1 cellular context compared by ENCODE assay signal in the genomic region with DNA sequence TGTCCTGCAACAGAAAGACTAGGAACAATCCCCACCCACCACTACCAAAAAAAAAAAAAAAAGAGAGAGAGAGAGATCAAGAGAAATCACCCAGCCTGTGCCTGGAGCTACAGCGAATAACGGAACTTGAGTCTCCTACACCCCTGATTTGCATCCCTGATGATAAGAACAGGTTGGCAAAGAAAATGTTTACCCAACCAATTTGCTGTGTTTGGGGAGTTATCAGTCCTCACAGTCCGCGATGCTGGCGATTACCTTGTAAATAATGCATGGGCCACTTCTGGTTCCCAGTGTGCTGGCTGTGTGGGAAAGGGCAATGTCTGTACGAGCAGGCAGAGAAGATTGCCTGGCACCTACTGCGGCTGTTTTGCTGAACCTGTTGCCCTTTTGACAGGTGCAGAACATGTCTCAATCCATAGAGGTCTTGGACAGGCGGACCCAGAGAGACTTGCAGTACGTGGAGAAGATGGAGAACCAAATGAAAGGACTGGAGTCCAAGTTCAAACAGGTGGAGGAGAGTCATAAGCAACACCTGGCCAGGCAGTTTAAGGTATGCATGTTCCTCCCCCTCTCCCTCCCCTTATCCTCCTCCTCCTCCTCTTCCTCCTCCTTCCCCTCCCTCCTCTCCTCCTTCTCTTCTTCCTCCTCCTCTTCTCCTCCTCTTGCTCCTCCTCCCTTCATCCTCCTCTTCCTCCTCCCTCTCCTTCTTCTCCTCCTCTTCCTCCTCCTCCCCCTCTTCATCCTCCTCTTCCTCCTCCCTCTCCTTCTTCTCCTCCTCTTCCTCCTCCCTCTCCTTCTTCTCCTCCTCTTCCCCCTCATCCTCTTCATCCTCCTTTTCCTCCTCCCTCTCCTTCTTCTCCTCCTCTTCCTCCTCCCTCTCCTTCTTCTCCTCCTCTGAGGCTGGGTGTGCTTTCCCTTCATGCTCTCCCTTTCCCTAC.
A peak's percentile ranks its signal among the peaks of the same experiment; 100 is the strongest.
TF ChIP-seq lines count a peak whose summit lies in the region.

No MANE protein-coding gene starts in this region.

TF ChIP-seq in HEK293, 187 proteins besides CTCF, POLR2A, EP300 and RAD21 (continued from another document):
- TF ChIP-seq HIC1 (tag by site-specific recombination; IDR thresholded peaks at IDR 0.05) (no peak), PRDM4 (tag by site-specific recombination; IDR thresholded peaks at IDR 0.05) (no peak), ZNF274 (IDR thresholded peaks at IDR 0.05; ENCODE audit: low read length) (no peak), ZNF274 (tag by site-specific recombination; IDR thresholded peaks at IDR 0.05; ENCODE audit: borderline replicate concordance) (no peak), ZNF426 (tag by site-specific recombination; IDR thresholded peaks at IDR 0.05) (no peak), ZNF645 (tag by site-specific recombination; IDR thresholded peaks at IDR 0.05) (no peak), ZNF140 (tag by site-specific recombination; IDR thresholded peaks at IDR 0.05) (no peak), ZNF366 (tag by site-specific recombination; conservative IDR thresholded peaks at IDR 0.05) (0 out of 2 replicates have a peak, but pooled peaks have one; percentile 17), ZNF132 (tag by site-specific recombination; IDR thresholded peaks at IDR 0.05; ENCODE audit: borderline replicate concordance) (no peak), ZNF311 (tag by site-specific recombination; IDR thresholded peaks at IDR 0.05; ENCODE audit: borderline replicate concordance) (no peak), FEZF1 (tag by site-specific recombination; IDR thresholded peaks at IDR 0.05) (peak; percentile 34; the same call in 1 of the 2 replicates), ZNF521 (tag by site-specific recombination; IDR thresholded peaks at IDR 0.05) (no peak), ZNF843 (tag by site-specific recombination; IDR thresholded peaks at IDR 0.05) (no peak), ZNF692 (tag by site-specific recombination; IDR thresholded peaks at IDR 0.05) (no peak), ZBTB48 (tag by site-specific recombination; IDR thresholded peaks at IDR 0.05) (no peak), ZNF596 (tag by site-specific recombination; IDR thresholded peaks at IDR 0.05) (no peak)
TF ChIP-seq in HEK293: peak in this region for 7.
